ENCODE assay signal across 1 cellular context in genomic region chr1:170321113-170321512, GRCh38.
TF ChIP-seq lines count a peak whose summit lies in the region.

No MANE protein-coding gene starts in this region.

TF ChIP-seq in WTC11, 78 proteins besides CTCF, POLR2A, EP300 and RAD21 (continued from another document):
- TF ChIP-seq PREB (CRISPR knock-in tag; IDR thresholded peaks at IDR 0.05; ENCODE audit: borderline replicate concordance) = no peak
- TF ChIP-seq GRHL2 (CRISPR knock-in tag; IDR thresholded peaks at IDR 0.05; ENCODE audit: insufficient replicate concordance, severe bottlenecking) = no peak
